Comparison of ENCODE assay signal across 11 cellular contexts in genomic region chr2:75800456-75800855, GRCh38.
A peak's percentile ranks its signal among the peaks of the same experiment; 100 is the strongest.
DNase-seq lines count a peak whose midpoint lies in the region; ATAC-seq and TF ChIP-seq lines count a peak whose summit lies in the region.
"Had no signal": no experiment of that assay in that cellular context is flagged by ENCODE, and none has a peak within 500 bp of the region (broad histone marks: within the 10 kb centered on the region; RNA-seq: fewer than 3 reads in every experiment).

No MANE protein-coding gene starts in this region.

- 92 to 93% methylated on average over 8 of the region's 8 CpGs for WGBS in lower leg skin, 2 donors

- peak; percentile 33 for TF ChIP-seq POLR2A in GM19099 (IDR thresholded peaks at IDR 0.05; ENCODE audit: extremely low read depth, insufficient read length, low read depth)
- TF ChIP-seq POLR2A in lower leg skin (IDR thresholded peaks at IDR 0.05) = no peak

- TF ChIP-seq CTCF in GM10266 (IDR thresholded peaks at IDR 0.05; ENCODE audit: control insufficient read depth, insufficient read depth, low read depth, missing control alignments) = no peak
- no peak for TF ChIP-seq CTCF in lower leg skin (IDR thresholded peaks at IDR 0.05)

- DNase-seq in GM10266 (ENCODE audit: extremely low spot score) (peak; percentile 43), T-helper 2 cell (no peak), Right ventricle myocardium inferior (ENCODE audit: missing footprints) (no peak), DMS114 treated with DMSO at 0.1 percent for 48 hours (lab: John Stamatoyannopoulos, UW; ENCODE audit: unreplicated experiment) (no peak), lower leg skin (ENCODE audit: low spot score in 2 of 2) (no peak)
- DNase-seq: activated CD4-positive, alpha-beta T cell treated with anti-CD3 and anti-CD28 coated beads, Interleukin-2, amount 50 U/mL, for 48 hours; activated naive CD4-positive, alpha-beta T cell; NCI-H1694 had no signal

- H3K4me3 ChIP-seq in lower leg skin (ENCODE audit: low read depth, poor library complexity, severe bottlenecking) = no peak overlapping the region

- peak; percentile 60 for ATAC-seq in GM21825 (IDR thresholded peaks at IDR 0.05; ENCODE audit: unreplicated experiment)
- peak; percentile 70 for ATAC-seq in HG03159 (IDR thresholded peaks at IDR 0.05; ENCODE audit: unreplicated experiment)
- ATAC-seq in Right ventricle myocardium inferior = no peak

- intact Hi-C loops in Right ventricle myocardium inferior (cut with DNase I) (no loop called here), lower leg skin (cut with DNase I; ENCODE audit: low total_unique reads) (no loop called here)
